Comparison of ENCODE assay signal across 20 cellular contexts in the genomic region with DNA sequence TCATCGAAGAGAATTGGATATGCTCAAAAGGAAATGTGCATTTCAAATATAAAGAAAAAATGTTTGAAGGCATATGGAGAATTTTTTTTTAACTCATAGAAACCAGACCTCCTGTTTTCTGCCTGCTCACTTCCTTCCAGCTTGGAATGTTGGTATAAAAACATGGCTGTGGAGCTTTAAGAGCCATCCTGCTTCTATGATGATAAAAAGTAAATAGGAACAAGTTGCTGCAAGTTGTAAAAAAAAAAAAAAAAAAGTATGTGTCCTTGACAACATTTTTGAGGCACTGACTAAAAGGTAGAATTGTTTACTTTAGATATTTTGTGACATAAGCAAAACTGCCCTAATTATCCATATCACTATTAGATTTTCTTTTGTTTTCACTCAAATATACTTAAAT.
DNase-seq lines count a peak whose midpoint lies in the region; TF ChIP-seq lines count a peak whose summit lies in the region.
"Had no signal": no experiment of that assay in that cellular context is flagged by ENCODE, and none has a peak within 500 bp of the region (broad histone marks: within the 10 kb centered on the region; RNA-seq: fewer than 3 reads in every experiment).

No MANE protein-coding gene starts in this region.

- peaks cover 11% of the 10 kb centered on the region for H3K9me3 Mint-ChIP-seq in MCF 10A (ENCODE audit: unreplicated experiment)
- peaks cover 8% of the 10 kb centered on the region for H3K9me3 Mint-ChIP-seq in type B pancreatic cell

- no peak overlapping the region for H3K4me2 ChIP-seq in SU-DHL-6 (ENCODE audit: low read depth, low read length, poor library complexity, severe bottlenecking)
- H3K4me2 ChIP-seq: BLaER1 had no signal

- H3K36me3 ChIP-seq in breast epithelium (no peaks in the 10 kb centered on the region), SU-DHL-6 (ENCODE audit: low read length) (peaks cover 3% of the 10 kb centered on the region; the same call in 1 of the 2 replicates)
- H3K36me3 ChIP-seq: BLaER1, HAP-1 had no signal

- H3K79me2 ChIP-seq in SU-DHL-6 (ENCODE audit: insufficient read depth, low read length) = no peaks in the 10 kb centered on the region

- BruUV-seq in MCF 10A (replicated peaks; lab: Mats Ljungman, UMichigan) = no TSS peak

- peak overlapping the region; percentile 29 for H2AFZ ChIP-seq in SU-DHL-6 (ENCODE audit: low read depth, low read length, severe bottlenecking)

- intact Hi-C loops in MCF 10A (cut with micrococcal nuclease) (no loop called here), breast epithelium (cut with DNase I; ENCODE audit: low total_unique reads) (no loop called here)

- H3K36me3 Mint-ChIP-seq in MCF 10A (ENCODE audit: insufficient read depth, unreplicated experiment) (no peaks in the 10 kb centered on the region), type B pancreatic cell (peaks cover 3% of the 10 kb centered on the region)
- H3K36me3 Mint-ChIP-seq: CD4-positive, CD25-positive, alpha-beta regulatory T cell; CD8-positive, alpha-beta T cell had no signal

- H3K4me1 Mint-ChIP-seq in MCF 10A (ENCODE audit: insufficient read depth, unreplicated experiment) (no peaks in the 10 kb centered on the region), type B pancreatic cell (ENCODE audit: unreplicated experiment) (no peaks in the 10 kb centered on the region)
- H3K4me1 Mint-ChIP-seq: B cell had no signal

- H3K27me3 ChIP-seq in breast epithelium (no peaks in the 10 kb centered on the region), SU-DHL-6 (ENCODE audit: low read length) (no peaks in the 10 kb centered on the region)
- H3K27me3 ChIP-seq: BLaER1 had no signal

- DNase-seq in MCF 10A (ENCODE audit: unreplicated experiment) (peak; percentile 2), breast epithelium (ENCODE audit: low spot score in 2 of 2) (no peak), epithelial cell of esophagus (ENCODE audit: low read depth) (peak; percentile 67), type B pancreatic cell (ENCODE audit: extremely low spot score, unreplicated experiment) (no peak), NOMO-1 treated with dmso at 0.1 percent for 144 hours (lab: John Stamatoyannopoulos, UW; ENCODE audit: unreplicated experiment) (no peak), DMS79 (lab: John Stamatoyannopoulos, UW) (no peak), NCI-H526 treated with DMSO at 0.1 percent for 48 hours (lab: John Stamatoyannopoulos, UW) (no peak)
- DNase-seq: Caco-2; CD4-positive, CD25-positive, alpha-beta regulatory T cell; CD8-positive, alpha-beta T cell; DMS153; EL; GDM1; GOT3 had no signal

- H3K27me3 Mint-ChIP-seq in MCF 10A (ENCODE audit: insufficient read depth, unreplicated experiment) (no peaks in the 10 kb centered on the region), type B pancreatic cell (no peaks in the 10 kb centered on the region)
- H3K27me3 Mint-ChIP-seq: B cell; CD4-positive, CD25-positive, alpha-beta regulatory T cell had no signal

- H3K9ac ChIP-seq in SU-DHL-6 (ENCODE audit: low read length) = no peak overlapping the region
- H3K9ac ChIP-seq: BLaER1 had no signal

- POLR2A ChIA-PET in MCF 10A (lab: Yijun Ruan, JAX) = interaction anchor here (0.6 kb wide), 1 partner anchor 40 kb away, joined by 3 read pairs; no protein-coding TSS in a partner anchor

- CTCF ChIA-PET in MCF 10A (lab: Yijun Ruan, JAX) = interaction anchor here (0.6 kb wide), 1 partner anchor 1232 kb away, joined by 3 read pairs; no protein-coding TSS in a partner anchor

- no peak for TF ChIP-seq POLR2A in breast epithelium (IDR thresholded peaks at IDR 0.05)

- TF ChIP-seq CTCF in MCF 10A (IDR thresholded peaks at IDR 0.05; ENCODE audit: unreplicated experiment) (no peak), breast epithelium (IDR thresholded peaks at IDR 0.05) (no peak), SU-DHL-6 (IDR thresholded peaks at IDR 0.05; ENCODE audit: insufficient read depth, low read length, poor library complexity, severe bottlenecking) (no peak), epithelial cell of esophagus (IDR thresholded peaks at IDR 0.05; ENCODE audit: insufficient read depth, low read depth, low read length, missing control alignments) (no peak), type B pancreatic cell (conservative IDR thresholded peaks at IDR 0.05) (no peak)

- H3K27ac ChIP-seq in breast epithelium (no peak overlapping the region), SU-DHL-6 (ENCODE audit: low read depth, low read length) (no peak overlapping the region)
- H3K27ac ChIP-seq: 22Rv1, BLaER1, C4-2B had no signal

- H3K4me3 Mint-ChIP-seq in MCF 10A (ENCODE audit: unreplicated experiment) (no peak overlapping the region), type B pancreatic cell (no peak overlapping the region)
- H3K4me3 Mint-ChIP-seq: B cell; CD4-positive, CD25-positive, alpha-beta regulatory T cell; CD8-positive, alpha-beta T cell had no signal

- H3K4me1 ChIP-seq in breast epithelium = no peaks in the 10 kb centered on the region
- H3K4me1 ChIP-seq: BLaER1, Caco-2, HAP-1 had no signal

- no peaks in the 10 kb centered on the region for H3F3A ChIP-seq in SU-DHL-6 (ENCODE audit: insufficient read depth)

- H4K20me1 ChIP-seq in SU-DHL-6 (ENCODE audit: low read depth, low read length) = no peaks in the 10 kb centered on the region
- H4K20me1 ChIP-seq: BLaER1 had no signal

- H3K4me3 ChIP-seq in breast epithelium (no peak overlapping the region), SU-DHL-6 (ENCODE audit: insufficient read depth, low read length, poor library complexity, severe bottlenecking) (no peak overlapping the region), epithelial cell of esophagus (ENCODE audit: low read length) (no peak overlapping the region)
- H3K4me3 ChIP-seq: BLaER1, HAP-1 had no signal

- H3K9me3 ChIP-seq in breast epithelium = peaks cover 0 to 6% of the 10 kb centered on the region in 2 donors
- H3K9me3 ChIP-seq in SU-DHL-6 (ENCODE audit: insufficient read depth, low read length) = peaks cover 16% of the 10 kb centered on the region
- H3K9me3 ChIP-seq: BLaER1, HAP-1 had no signal

- H3K9me2 ChIP-seq in SU-DHL-6 (replicated peaks; ENCODE audit: insufficient read depth, low read length) = no peaks in the 10 kb centered on the region

- H3K27ac Mint-ChIP-seq in MCF 10A (ENCODE audit: low read depth, unreplicated experiment) = peak overlapping the region; percentile 27
- peak overlapping the region; percentile 8 for H3K27ac Mint-ChIP-seq in type B pancreatic cell
- H3K27ac Mint-ChIP-seq: B cell; CD4-positive, CD25-positive, alpha-beta regulatory T cell; CD8-positive, alpha-beta T cell had no signal

Comparison
In these comparisons a context has a peak if more than half of its experiments do, and no peak if none do; other contexts are left out.
1. DNase-seq: peak in MCF 10A (single experiment) and epithelial cell of esophagus (single experiment); none in breast epithelium (0 of 2), type B pancreatic cell (single experiment), NOMO-1 treated with dmso at 0.1 percent for 144 hours (single experiment), DMS79 (single experiment) and NCI-H526 treated with DMSO at 0.1 percent for 48 hours (single experiment).